Comparison of ENCODE assay signal across 8 cellular contexts in genomic region chr11:72080326-72081183, GRCh38. TPM values are rescaled to one million over a fixed set of nuclear protein-coding genes. Genes with fewer than 3 reads are reported as not detected.
A peak's percentile ranks its signal among the peaks of the same experiment; 100 is the strongest.
DNase-seq lines count a peak whose midpoint lies in the region; ATAC-seq and TF ChIP-seq lines count a peak whose summit lies in the region.

A gene with protein sequence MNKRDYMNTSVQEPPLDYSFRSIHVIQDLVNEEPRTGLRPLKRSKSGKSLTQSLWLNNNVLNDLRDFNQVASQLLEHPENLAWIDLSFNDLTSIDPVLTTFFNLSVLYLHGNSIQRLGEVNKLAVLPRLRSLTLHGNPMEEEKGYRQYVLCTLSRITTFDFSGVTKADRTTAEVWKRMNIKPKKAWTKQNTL (plus strand): TSS chr11:72080850. CDS start chr11:72089084, 8,234 bp downstream.
Gene NUMA1 (minus strand): TSS chr11:72080542. CDS start chr11:72035943, 44,599 bp downstream.

- H3K9me3 ChIP-seq in hepatocyte (ENCODE audit: low read depth) (no peaks in the 10 kb centered on the region), aorta (ENCODE audit: control insufficient read depth, low read length) (no peaks in the 10 kb centered on the region)

- H3K4me3 ChIP-seq in hepatocyte (peak within 1 kb of the TSS; percentile 26), rectal smooth muscle tissue (ENCODE audit: low read length) (peak within 1 kb of the TSS; percentile 83), aorta (ENCODE audit: low read length in 2 of 2) (peak within 1 kb of the TSS; percentile 62 to 96)

- peak within 1 kb of the TSS; percentile 16 for H3K9ac ChIP-seq in rectal smooth muscle tissue (ENCODE audit: low read length)

- H3K4me1 ChIP-seq in hepatocyte (ENCODE audit: insufficient read depth) (peaks cover 14% of the 10 kb centered on the region), rectal smooth muscle tissue (ENCODE audit: control insufficient read depth, insufficient read depth, low read length) (peaks cover 3% of the 10 kb centered on the region), aorta (ENCODE audit: control insufficient read depth in 1 of 2, insufficient read depth in 2 of 2, low read length in 2 of 2) (no peaks in the 10 kb centered on the region)

- intact Hi-C loops in aorta (cut with DNase I): loop anchor here in 1 of 2 donors (1.0 kb wide), 2 partner anchors 23 to 39 kb away; partner anchors contain the start of gene LAMTOR1

- TF ChIP-seq CTCF in hepatocyte (IDR thresholded peaks at IDR 0.05; ENCODE audit: poor library complexity): no peak

- H2AFZ ChIP-seq in hepatocyte: peak within 1 kb of the TSS; percentile 42

- peaks cover 43% of the 10 kb centered on the region for H3K79me2 ChIP-seq in hepatocyte

- peak; percentile 99 for DNase-seq in NCI-H2029 treated with DMSO at 0.1 percent for 48 hours (lab: John Stamatoyannopoulos, UW)
- peak; percentile 99 for DNase-seq in T1000 (lab: John Stamatoyannopoulos, UW)
- DNase-seq in astrocyte of the hippocampus (ENCODE audit: low read depth, low spot score): peak; percentile 100
- DNase-seq in hepatocyte (ENCODE audit: low spot score): peak; percentile 100
- DNase-seq in aorta: peak; percentile 99 to 100

- no peaks in the 10 kb centered on the region for H4K20me1 ChIP-seq in hepatocyte (ENCODE audit: insufficient read depth, poor library complexity, severe bottlenecking)

- H3K9me2 ChIP-seq in hepatocyte (replicated peaks; ENCODE audit: insufficient read depth): no peaks in the 10 kb centered on the region

- peak; percentile 96 for ATAC-seq in GM18511 (IDR thresholded peaks at IDR 0.05; ENCODE audit: unreplicated experiment)
- peak; percentile 92 for ATAC-seq in HG03025 (IDR thresholded peaks at IDR 0.05; ENCODE audit: low FRiP score, unreplicated experiment)
- ATAC-seq in aorta (ENCODE audit: low FRiP score): peak; percentile 99

- H3K27me3 ChIP-seq in hepatocyte (no peaks in the 10 kb centered on the region), rectal smooth muscle tissue (ENCODE audit: control insufficient read depth, insufficient read depth, low read length) (no peaks in the 10 kb centered on the region), aorta (ENCODE audit: control insufficient read depth in 1 of 2, insufficient read depth in 2 of 2, low read length in 1 of 2) (no peaks in the 10 kb centered on the region)

- 2% methylated on average over 60 of the region's 60 CpGs for WGBS in hepatocyte (ENCODE audit: low lambda C conversion rate, missing lambda C conversion rate)
- 0% methylated on average over 58 to 60 of the region's 60 CpGs for WGBS in aorta, 2 donors

- no peaks in the 10 kb centered on the region for H3K36me3 ChIP-seq in hepatocyte (replicated peaks; ENCODE audit: insufficient read depth, low read depth)
- H3K36me3 ChIP-seq in rectal smooth muscle tissue (ENCODE audit: control insufficient read depth, insufficient read depth, low read length): no peaks in the 10 kb centered on the region
- H3K36me3 ChIP-seq in aorta (ENCODE audit: control insufficient read depth in 1 of 2, insufficient read depth in 2 of 2, low read length in 1 of 2): no peaks in the 10 kb centered on the region

- H3K4me2 ChIP-seq in hepatocyte: peak within 1 kb of the TSS; percentile 90

- peak within 1 kb of the TSS; percentile 78 for H3K27ac ChIP-seq in hepatocyte
- H3K27ac ChIP-seq in rectal smooth muscle tissue (ENCODE audit: low read depth, low read length): peak within 1 kb of the TSS; percentile 84
- peak within 1 kb of the TSS; percentile 7 to 88 for H3K27ac ChIP-seq in aorta (ENCODE audit: low read depth in 1 of 2, low read length in 2 of 2)

RNA-seq across cellular contexts. Expression of the first gene that starts in this region (rescaled TPM):
- total RNA-seq in hepatocyte: 2.1 and 4.5 TPM in 2 replicates
- 3.7 and 7.8 TPM in 2 replicates for polyA plus RNA-seq in hepatocyte
- 1 to 10 TPM; 6.6 to 8.5 TPM for total RNA-seq in aorta
- polyA plus RNA-seq in aorta: 10 to 100 TPM in 1 of 2 donors, 1 to 10 TPM in 1; 8.6 to 12.8 TPM

RNA-seq across cellular contexts. Expression of gene NUMA1, which starts in this region (rescaled TPM):
- total RNA-seq in hepatocyte (129 and 140 TPM in 2 replicates), aorta (100 to 1,000 TPM; 150 to 241 TPM)
- polyA plus RNA-seq in hepatocyte (103 and 116 TPM in 2 replicates), aorta (100 to 1,000 TPM in 1 of 2 donors, 10 to 100 TPM in 1; 40.4 to 322 TPM)

Comparison
In these comparisons a context has a peak if more than half of its experiments do, and no peak if none do; other contexts are left out.
1. Peak in every context shown above with its lines: DNase-seq, ATAC-seq, H3K4me3 ChIP-seq and H3K27ac ChIP-seq.
2. H3K4me3 ChIP-seq: peak in every context shown above with its lines; median percentile 83 in rectal smooth muscle tissue; 79 in aorta; 26 in hepatocyte.